ENCODE assay signal across 9 cellular contexts in genomic region chr9:127836587-127836955, GRCh38. TPM values are rescaled to one million over a fixed set of nuclear protein-coding genes. Genes with fewer than 3 reads are reported as not detected.
DNase-seq lines count a peak whose midpoint lies in the region; ATAC-seq and TF ChIP-seq lines count a peak whose summit lies in the region.
"Not testable (repeated sequence)": the region's sequence is repeated elsewhere in the genome, so short reads cannot be mapped to it uniquely, and the experiment has no call there.
"Had no signal": no experiment of that assay in that cellular context is flagged by ENCODE, and none has a peak within 500 bp of the region (broad histone marks: within the 10 kb centered on the region; RNA-seq: fewer than 3 reads in every experiment).

No MANE protein-coding gene starts in this region.

- DNase-seq in CD1c-positive myeloid dendritic cell (ENCODE audit: extremely low spot score): peak; percentile 59
- not testable (repeated sequence) for DNase-seq in adrenal gland, dorsolateral prefrontal cortex, left ventricle myocardium inferior, trophoblast cell, transverse colon

- H4K91ac ChIP-seq in trophoblast cell (ENCODE audit: low read depth, low read length): peak overlapping the region; percentile 62

- not testable (repeated sequence) for TF ChIP-seq CTCF in adrenal gland (IDR thresholded peaks at IDR 0.05); dorsolateral prefrontal cortex (IDR thresholded peaks at IDR 0.05 in 54 of 56, conservative IDR thresholded peaks at IDR 0.05 in 2 of 56; ENCODE audit: low read depth in 1 of 56, partially characterized antibody in 56 of 56); left ventricle myocardium inferior (IDR thresholded peaks at IDR 0.05; ENCODE audit: borderline replicate concordance); transverse colon (IDR thresholded peaks at IDR 0.05)

- not testable (repeated sequence) for H3K4me2 ChIP-seq in trophoblast cell (ENCODE audit: low read length)

- H2AK5ac ChIP-seq in trophoblast cell (ENCODE audit: low read length): peak overlapping the region; percentile 58

- H3K36me3 ChIP-seq in adrenal gland (replicated peaks in 1 of 2); mesodermal cell (ENCODE audit: control insufficient read depth, insufficient read depth, low read length); transverse colon: not testable (repeated sequence)
- H3K36me3 ChIP-seq in left ventricle myocardium inferior: peaks cover 21% of the 10 kb centered on the region
- peaks cover 6 to 11% of the 10 kb centered on the region in 2 experiments for H3K36me3 ChIP-seq in trophoblast cell (ENCODE audit: control insufficient read depth in 1 of 2, insufficient read depth in 2 of 2, low read length in 2 of 2)

- not testable (repeated sequence) for H3K79me2 ChIP-seq in trophoblast cell (ENCODE audit: control insufficient read depth, insufficient read depth, low read length, poor library complexity)

- H3K27ac ChIP-seq in adrenal gland: peak overlapping the region; percentile 45 to 94 (median 84)
- H3K27ac ChIP-seq in dorsolateral prefrontal cortex: peak overlapping the region in 38 of 59 donors; percentile 1 to 82 (median 58)
- peak overlapping the region; percentile 97 for H3K27ac ChIP-seq in left ventricle myocardium inferior (replicated peaks)
- H3K27ac ChIP-seq in mesodermal cell (ENCODE audit: low read depth, low read length, severe bottlenecking): peak overlapping the region; percentile 88
- not testable (repeated sequence) for H3K27ac ChIP-seq in trophoblast cell (ENCODE audit: low read depth, low read length)
- peak overlapping the region; percentile 71 to 87 (median 81) for H3K27ac ChIP-seq in transverse colon

- H3K4me1 ChIP-seq in adrenal gland (replicated peaks in 1 of 2) (peaks cover 20 to 88% of the 10 kb centered on the region in 2 donors), left ventricle myocardium inferior (peaks cover 100% of the 10 kb centered on the region), mesodermal cell (ENCODE audit: control insufficient read depth, insufficient read depth, low read length, poor library complexity, severe bottlenecking) (peaks cover 43% of the 10 kb centered on the region), trophoblast cell (ENCODE audit: control insufficient read depth in 1 of 2, insufficient read depth in 2 of 2, low read length in 2 of 2) (peaks cover 30 to 38% of the 10 kb centered on the region in 2 experiments), transverse colon (peaks cover 6 to 61% (median 18%) of the 10 kb centered on the region in 4 donors)

- not testable (repeated sequence) for H4K8ac ChIP-seq in trophoblast cell (ENCODE audit: low read depth, low read length)

- not testable (repeated sequence) for H3K36me3 Mint-ChIP-seq in stimulated activated memory B cell treated with anti-CD40 and anti-IgM and Interleukin-4, amounts not matched to agents 10 μg/mL and 1 μg/mL and 100 μg/mL, for 72 hours

- H3K79me1 ChIP-seq in trophoblast cell (ENCODE audit: low read length): peaks cover 41% of the 10 kb centered on the region

- H3K27ac Mint-ChIP-seq in stimulated activated memory B cell treated with anti-CD40 and anti-IgM and Interleukin-4, amounts not matched to agents 10 μg/mL and 1 μg/mL and 100 μg/mL, for 72 hours: peak overlapping the region; percentile 75

- in situ Hi-C loops in transverse colon (cut with MboI; ENCODE audit: low pct_ligation_motif_present in 1 of 4, low pct_unique_long_range_greater_than_20kb in 1 of 4, low sequenced_read_pairs in 3 of 4): not testable (repeated sequence)

- H3K23ac ChIP-seq in trophoblast cell (ENCODE audit: low read length): not testable (repeated sequence)

- peak overlapping the region; percentile 60 for H3K14ac ChIP-seq in trophoblast cell (ENCODE audit: low read length)

- H3K4me3 ChIP-seq in adrenal gland (peak overlapping the region in 1 of 4 donors; percentile 6), dorsolateral prefrontal cortex (peak overlapping the region in 2 of 59 donors; percentile 9 to 10), left ventricle myocardium inferior (peak overlapping the region; percentile 34)
- not testable (repeated sequence) for H3K4me3 ChIP-seq in mesodermal cell (ENCODE audit: extremely low read depth, insufficient read depth, low read length, poor library complexity, severe bottlenecking); trophoblast cell (ENCODE audit: low read depth, low read length); transverse colon

- H2AFZ ChIP-seq in trophoblast cell (ENCODE audit: insufficient read depth, low read length, poor library complexity): not testable (repeated sequence)

- H3K4me3 Mint-ChIP-seq in stimulated activated memory B cell treated with anti-CD40 and anti-IgM and Interleukin-4, amounts not matched to agents 10 μg/mL and 1 μg/mL and 100 μg/mL, for 72 hours: not testable (repeated sequence)

- H2BK12ac ChIP-seq in trophoblast cell (ENCODE audit: low read length): peak overlapping the region; percentile 73

- peak overlapping the region; percentile 37 for H2BK120ac ChIP-seq in trophoblast cell (ENCODE audit: insufficient read depth, low read length, poor library complexity)

- H3K27me3 ChIP-seq in adrenal gland; dorsolateral prefrontal cortex; left ventricle myocardium inferior (ENCODE audit: low read depth); trophoblast cell (ENCODE audit: insufficient read depth, low read length); transverse colon: not testable (repeated sequence)

- H4K12ac ChIP-seq in trophoblast cell (ENCODE audit: low read depth, low read length): peak overlapping the region; percentile 12

- H3K18ac ChIP-seq in trophoblast cell (ENCODE audit: low read length): peak overlapping the region; percentile 2

- TF ChIP-seq POLR2A in adrenal gland (IDR thresholded peaks at IDR 0.05); transverse colon (IDR thresholded peaks at IDR 0.05): not testable (repeated sequence)

- not testable (repeated sequence) for TF ChIP-seq EP300 in transverse colon (IDR thresholded peaks at IDR 0.05; ENCODE audit: low read depth)

- H3K9me3 ChIP-seq in adrenal gland (replicated peaks in 1 of 3); left ventricle myocardium inferior (replicated peaks); mesodermal cell (ENCODE audit: control insufficient read depth, low read length); trophoblast cell (ENCODE audit: insufficient read depth, low read depth, low read length); transverse colon: not testable (repeated sequence)

- H3K4ac ChIP-seq in trophoblast cell (ENCODE audit: low read depth, low read length): not testable (repeated sequence)

- peaks cover 29% of the 10 kb centered on the region for H3K4me1 Mint-ChIP-seq in stimulated activated memory B cell treated with anti-CD40 and anti-IgM and Interleukin-4, amounts not matched to agents 10 μg/mL and 1 μg/mL and 100 μg/mL, for 72 hours

- not testable (repeated sequence) for H3K9ac ChIP-seq in trophoblast cell (ENCODE audit: low read length)

- H2BK5ac ChIP-seq in trophoblast cell (ENCODE audit: low read depth, low read length, poor library complexity): not testable (repeated sequence)

- H3K9me3 Mint-ChIP-seq in stimulated activated memory B cell treated with anti-CD40 and anti-IgM and Interleukin-4, amounts not matched to agents 10 μg/mL and 1 μg/mL and 100 μg/mL, for 72 hours: not testable (repeated sequence)

- ATAC-seq in stimulated activated memory B cell treated with anti-CD40 and anti-IgM and Interleukin-4, amounts not matched to agents 10 μg/mL and 1 μg/mL and 100 μg/mL, for 72 hours: not testable (repeated sequence)

- intact Hi-C loops in adrenal gland (cut with DNase I); dorsolateral prefrontal cortex (cut with DNase I); left ventricle myocardium inferior (cut with micrococcal nuclease); transverse colon (cut with DNase I; ENCODE audit: low total_unique reads): not testable (repeated sequence)

- WGBS in adrenal gland, 4 donors: 69 to 83% (median 79%) methylated on average over 3 of the region's 3 CpGs
- 94 to 97% methylated on average over 3 of the region's 3 CpGs for WGBS in mesodermal cell (ENCODE audit: insufficient coverage in 2 of 2), 2 experiments
- no CpG with 5 or more reads among the region's 3 CpGs for WGBS in trophoblast cell (ENCODE audit: extremely low coverage, insufficient coverage, insufficient read length)
- WGBS in transverse colon (ENCODE audit: low coverage in 1 of 2), 2 donors: 86 to 94% methylated on average over 3 of the region's 3 CpGs

- H3K27me3 Mint-ChIP-seq in stimulated activated memory B cell treated with anti-CD40 and anti-IgM and Interleukin-4, amounts not matched to agents 10 μg/mL and 1 μg/mL and 100 μg/mL, for 72 hours: not testable (repeated sequence)

RNA-seq across cellular contexts. Expression of gene ENG, which starts 17.9 kb away (rescaled TPM):
- total RNA-seq in adrenal gland (100 to 1,000 TPM in 5 of 8 donors, 10 to 100 TPM in 3; 69.2 to 214 (median 123) TPM), dorsolateral prefrontal cortex (10 to 100 TPM; 10.3 to 92.1 (median 25.6) TPM), left ventricle myocardium inferior (139 TPM), transverse colon (10 to 100 TPM; 10.6 to 23.9 (median 17.0) TPM)
- 100 to 1,000 TPM in 1 of 3 donors, 10 to 100 TPM in 2; 43.2 to 116 (median 96.7) TPM for polyA plus RNA-seq in adrenal gland
- polyA plus RNA-seq in mesodermal cell (2013, experiment 1 of 2): 69.9 TPM
- 50.6 TPM for polyA plus RNA-seq in mesodermal cell (2013, experiment 2 of 2)
- 68.9 and 73.1 TPM in 2 replicates for polyA plus RNA-seq in trophoblast cell (2013)

RNA-seq across cellular contexts. Expression of gene FPGS, which starts 33.9 kb away (rescaled TPM):
- total RNA-seq in adrenal gland (100 to 1,000 TPM in 5 of 8 donors, 10 to 100 TPM in 3; 58.7 to 359 (median 120) TPM), dorsolateral prefrontal cortex (10 to 100 TPM; 19.5 to 55.8 (median 36.6) TPM), left ventricle myocardium inferior (38.0 TPM), transverse colon (100 to 1,000 TPM in 1 of 4 donors, 10 to 100 TPM in 3; 31.4 to 144 (median 74.8) TPM)
- polyA plus RNA-seq in adrenal gland: 100 to 1,000 TPM in 2 of 3 donors, 10 to 100 TPM in 1; 59.6 to 176 (median 144) TPM
- 57.4 TPM for polyA plus RNA-seq in mesodermal cell (2013, experiment 1 of 2)
- polyA plus RNA-seq in mesodermal cell (2013, experiment 2 of 2): 48.9 TPM
- 21.9 and 22.3 TPM in 2 replicates for polyA plus RNA-seq in trophoblast cell (2013)

RNA-seq across cellular contexts. Expression of gene AK1, which starts 40.9 kb away (rescaled TPM):
- total RNA-seq in adrenal gland (100 to 1,000 TPM in 3 of 8 donors, 10 to 100 TPM in 5; 51.9 to 136 (median 88.0) TPM), dorsolateral prefrontal cortex (100 to 1,000 TPM in 108 of 120 experiments, 10 to 100 TPM in 12; 58.9 to 165 (median 129) TPM), left ventricle myocardium inferior (844 TPM), transverse colon (100 to 1,000 TPM in 1 of 4 donors, 10 to 100 TPM in 3; 24.7 to 110 (median 62.4) TPM)
- polyA plus RNA-seq in adrenal gland: 100 to 1,000 TPM in 2 of 3 donors, 10 to 100 TPM in 1; 60.0 to 242 (median 175) TPM
- polyA plus RNA-seq in mesodermal cell (2013, experiment 1 of 2): 88.2 TPM
- 72.8 TPM for polyA plus RNA-seq in mesodermal cell (2013, experiment 2 of 2)
- polyA plus RNA-seq in trophoblast cell (2013): 33.2 and 34.2 TPM in 2 replicates

RNA-seq across cellular contexts. Expression of gene CDK9, which starts 50.7 kb away (rescaled TPM):
- 100 to 1,000 TPM in 6 of 8 donors, 10 to 100 TPM in 2; 81.8 to 238 (median 117) TPM for total RNA-seq in adrenal gland
- 100 to 1,000 TPM in 2 of 3 donors, 10 to 100 TPM in 1; 64.0 to 202 (median 166) TPM for polyA plus RNA-seq in adrenal gland
- 100 to 1,000 TPM in 89 of 120 experiments, 10 to 100 TPM in 31; 78.5 to 153 (median 110) TPM for total RNA-seq in dorsolateral prefrontal cortex
- 46.4 TPM for total RNA-seq in left ventricle myocardium inferior
- 79.5 TPM for polyA plus RNA-seq in mesodermal cell (2013, experiment 1 of 2)
- 66.6 TPM for polyA plus RNA-seq in mesodermal cell (2013, experiment 2 of 2)
- polyA plus RNA-seq in trophoblast cell (2013): 36.0 and 38.6 TPM in 2 replicates
- total RNA-seq in transverse colon: 10 to 100 TPM; 32.6 to 78.9 (median 49.3) TPM

RNA-seq across cellular contexts. Expression of gene SH2D3C, which starts 58.1 kb away (rescaled TPM):
- 10 to 100 TPM in 4 of 8 donors, 1 to 10 TPM in 4; 4.4 to 14.2 (median 10.3) TPM for total RNA-seq in adrenal gland
- 10 to 100 TPM in 2 of 3 donors, 1 to 10 TPM in 1; 2.1 to 27.1 (median 19.1) TPM for polyA plus RNA-seq in adrenal gland
- 10 to 100 TPM in 118 of 120 experiments, 1 to 10 TPM in 2; 9.3 to 27.9 (median 17.3) TPM for total RNA-seq in dorsolateral prefrontal cortex
- 18.2 TPM for total RNA-seq in left ventricle myocardium inferior
- 24.8 TPM for polyA plus RNA-seq in mesodermal cell (2013, experiment 1 of 2)
- 17.4 TPM for polyA plus RNA-seq in mesodermal cell (2013, experiment 2 of 2)
- 0.40 and 0.65 TPM in 2 replicates for polyA plus RNA-seq in trophoblast cell (2013)
- total RNA-seq in transverse colon: 10 to 100 TPM in 1 of 4 donors, 1 to 10 TPM in 3; 2.6 to 10.1 (median 3.9) TPM
- total RNA-seq: A673 had no signal
